ENCODE assay signal across 14 cellular contexts in the genomic region with DNA sequence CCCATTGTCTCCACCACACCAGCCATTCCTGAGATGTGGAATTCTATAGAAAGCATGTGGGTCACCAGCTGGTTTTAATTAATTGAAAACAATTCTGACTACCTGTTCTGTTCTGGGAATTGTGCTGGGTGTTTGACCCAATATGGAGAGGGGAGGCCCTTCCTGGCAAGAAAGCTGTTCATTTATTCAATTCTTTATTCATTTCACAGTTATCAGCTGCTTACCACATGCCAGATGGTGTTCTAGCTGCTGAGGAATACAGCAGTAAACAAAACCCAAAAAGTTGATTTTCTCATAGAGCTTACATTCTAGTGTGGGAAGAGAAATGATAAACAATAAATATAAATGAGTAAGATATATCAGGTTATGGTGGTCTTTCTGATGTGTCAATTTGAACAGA.
"Had no signal": no experiment of that assay in that cellular context is flagged by ENCODE, and none has a peak within 500 bp of the region (broad histone marks: within the 10 kb centered on the region; RNA-seq: fewer than 3 reads in every experiment).

No MANE protein-coding gene starts in this region.

- FAIRE-seq: pancreas had no signal

- H3K36me3 ChIP-seq: breast epithelium, pancreas, sigmoid colon, uterus had no signal

- H3K4me1 ChIP-seq: breast epithelium, foreskin keratinocyte, pancreas had no signal

- H3K27me3 ChIP-seq: breast epithelium, pancreas, sigmoid colon, uterus had no signal

- H3K27ac ChIP-seq: breast epithelium, foreskin keratinocyte, pancreas, sigmoid colon, uterus had no signal

- H3K9me3 ChIP-seq: breast epithelium, mucosa of descending colon, pancreas, sigmoid colon, uterus had no signal

- DNase-seq: activated CD4-positive, CD25-positive, alpha-beta regulatory T cell treated with anti-CD3 and anti-CD28 coated beads, Interleukin-2, amount 50 U/mL, for 72 hours; activated naive CD4-positive, alpha-beta T cell; aorta; foreskin keratinocyte; glutamatergic neuron; left ventricle myocardium superior; naive thymus-derived CD8-positive, alpha-beta T cell; pancreas; sigmoid colon; stimulated activated CD4-positive, alpha-beta T cell treated with anti-CD3 and anti-CD28 coated beads, Interleukin-12 subunit alpha, Interleukin-12 subunit beta, amount 100 ng/mL, for 4 hours; stimulated activated CD4-positive, alpha-beta T cell treated with anti-CD3 and anti-CD28 coated beads, Interleukin-2, amount 100 ng/mL, for 24 hours; uterus had no signal

- H3K4me3 ChIP-seq: breast epithelium, mucosa of descending colon, pancreas, sigmoid colon, uterus had no signal
